Comparison of ENCODE assay signal across 8 cellular contexts in genomic region chr7:156640949-156641485, GRCh38. TPM values are rescaled to one million over a fixed set of nuclear protein-coding genes. Genes with fewer than 3 reads are reported as not detected.
A peak's percentile ranks its signal among the peaks of the same experiment; 100 is the strongest.
DNase-seq lines count a peak whose midpoint lies in the region; ATAC-seq and TF ChIP-seq lines count a peak whose summit lies in the region.

No MANE protein-coding gene starts in this region.

- H3K79me2 ChIP-seq in fibroblast of lung (ENCODE audit: control insufficient read depth, insufficient read depth, low read length) = peaks cover 5% of the 10 kb centered on the region

- DNase-seq in NCI-H2081 (lab: John Stamatoyannopoulos, UW) = peak; percentile 30 to 52
- DNase-seq in NCI-H2081 treated with DMSO at 0.1 percent for 48 hours (lab: John Stamatoyannopoulos, UW) = no peak
- peak; percentile 78 for DNase-seq in NCI-H1092 treated with DMSO at 0.1 percent for 48 hours (lab: John Stamatoyannopoulos, UW)
- DNase-seq in activated CD8-positive, alpha-beta memory T cell treated with anti-CD3 and anti-CD28 coated beads, Interleukin-2, amount 50 U/mL, for 1 hour (ENCODE audit: extremely low read depth) = peak; percentile 22
- DNase-seq in fibroblast of lung (ENCODE audit: low read depth in 2 of 2) = peak in 1 of 2 donors; percentile 61
- no peak for DNase-seq in ecto neural progenitor cell (ENCODE audit: low spot score)

- H3K4me3 ChIP-seq in fibroblast of lung (replicated peaks in 1 of 4; ENCODE audit: control extremely low read depth in 1 of 4, insufficient read depth in 1 of 4, low read depth in 3 of 4, low read length in 4 of 4) (peak overlapping the region; percentile 57 to 88 (median 82)), neutrophil (ENCODE audit: low read depth in 1 of 2, low read length in 1 of 2) (peak overlapping the region; percentile 77 to 82)

- H3K27ac ChIP-seq in fibroblast of lung (ENCODE audit: insufficient read depth, low read length) = peak overlapping the region; percentile 97
- no peak overlapping the region for H3K27ac ChIP-seq in neutrophil

- peak overlapping the region; percentile 91 for H2AFZ ChIP-seq in fibroblast of lung (ENCODE audit: low read length)

- H3K36me3 ChIP-seq in fibroblast of lung (ENCODE audit: control insufficient read depth, insufficient read depth, low read length) = no peaks in the 10 kb centered on the region
- H3K36me3 ChIP-seq in neutrophil = no peaks in the 10 kb centered on the region

- H4K20me1 ChIP-seq in fibroblast of lung (ENCODE audit: control insufficient read depth, extremely low read depth, insufficient read depth, low read length) = no peaks in the 10 kb centered on the region

- H3K9ac ChIP-seq in fibroblast of lung (ENCODE audit: insufficient read depth, low read length) = peak overlapping the region; percentile 95

- H3K27me3 ChIP-seq in fibroblast of lung (ENCODE audit: control insufficient read depth, insufficient read depth, low read length) (no peaks in the 10 kb centered on the region), neutrophil (peaks cover 72% of the 10 kb centered on the region)

- H3K9me3 ChIP-seq in fibroblast of lung (ENCODE audit: control insufficient read depth, insufficient read depth, low read depth, low read length) (no peaks in the 10 kb centered on the region), neutrophil (no peaks in the 10 kb centered on the region)

- ATAC-seq in HG02610 (IDR thresholded peaks at IDR 0.05; ENCODE audit: unreplicated experiment) = peak; percentile 56

- peaks cover 3% of the 10 kb centered on the region for H3K4me1 ChIP-seq in fibroblast of lung (ENCODE audit: control insufficient read depth, extremely low read depth, insufficient read depth, low read length)
- peaks cover 5 to 13% of the 10 kb centered on the region in 2 experiments for H3K4me1 ChIP-seq in neutrophil (ENCODE audit: control insufficient read depth in 1 of 2, insufficient read depth in 1 of 2, low read depth in 1 of 2, low read length in 1 of 2)

- TF ChIP-seq CTCF in fibroblast of lung (conservative IDR thresholded peaks at IDR 0.05 in 1 of 2, IDR thresholded peaks at IDR 0.05 in 1 of 2; ENCODE audit: low read depth in 1 of 2, low read length in 2 of 2) (no peak), neutrophil (IDR thresholded peaks at IDR 0.05) (no peak)

- H3K4me2 ChIP-seq in fibroblast of lung (ENCODE audit: extremely low read depth, insufficient read depth, low read length) = peak overlapping the region; percentile 92

RNA-seq across cellular contexts. Expression of gene RNF32, which starts 0.4 kb away (rescaled TPM):
- total RNA-seq in fibroblast of lung = 2.6 and 2.8 TPM in 2 replicates
- 0.91 and 2.3 TPM in 2 replicates for polyA plus RNA-seq in fibroblast of lung
- polyA plus RNA-seq in fibroblast of lung (2012) = 0.94 and 1.7 TPM in 2 replicates
- polyA minus RNA-seq in fibroblast of lung (ENCODE audit: low replicate concordance) = not detected in 2 replicates

Comparison
In these comparisons a context has a peak if more than half of its experiments do, and no peak if none do; other contexts are left out.
1. DNase-seq: peak in NCI-H2081 (2 of 2), NCI-H1092 treated with DMSO at 0.1 percent for 48 hours (single experiment) and activated CD8-positive, alpha-beta memory T cell treated with anti-CD3 and anti-CD28 coated beads, Interleukin-2, amount 50 U/mL, for 1 hour (single experiment); none in NCI-H2081 treated with DMSO at 0.1 percent for 48 hours (single experiment) and ecto neural progenitor cell (single experiment).